ENCODE assay signal across 9 cellular contexts in genomic region chr9:3247211-3247610, GRCh38.
"Had no signal": no experiment of that assay in that cellular context is flagged by ENCODE, and none has a peak within 500 bp of the region (broad histone marks: within the 10 kb centered on the region; RNA-seq: fewer than 3 reads in every experiment).

No MANE protein-coding gene starts in this region.

- H3K36me3 ChIP-seq: HAP-1 had no signal

- H3K9me3 ChIP-seq: HAP-1 had no signal

- DNase-seq: GM23248, GOT3, H7, Karpas-422, KBM-7 had no signal

- H2AFZ ChIP-seq: GM23248 had no signal

- ATAC-seq: HCT116 had no signal

- H3K4me2 ChIP-seq: KMS-11 had no signal

- H3K27ac ChIP-seq: GM23248, KMS-11 had no signal

- H3K9ac ChIP-seq: GM23248, KMS-11 had no signal

- FAIRE-seq: HTR-8/SVneo had no signal

- H3K4me3 ChIP-seq: GM23248, HAP-1 had no signal
